Comparison of ENCODE assay signal across 35 cellular contexts in genomic region chr3:54150864-54151467, GRCh38.
"Had no signal": no experiment of that assay in that cellular context is flagged by ENCODE, and none has a peak within 500 bp of the region (broad histone marks: within the 10 kb centered on the region; RNA-seq: fewer than 3 reads in every experiment).

No MANE protein-coding gene starts in this region.

- H3K9me3 ChIP-seq: MG63 had no signal

- H3K4me3 ChIP-seq: MG63 had no signal

- H3K36me3 ChIP-seq: MG63 had no signal

- DNase-seq: MG63, MM.1S, MV-4-11, NCI-H1048, NCI-H1092, NCI-H1092 treated with DMSO at 0.1 percent for 48 hours, NCI-H1105, NCI-H1105 treated with DMSO at 0.1 percent for 48 hours, NCI-H1417, NCI-H1417 treated with DMSO at 0.1 percent for 48 hours, NCI-H1436, NCI-H1436 treated with DMSO at 0.1 percent for 48 hours, NCI-H146, NCI-H1694, NCI-H1694 treated with DMSO at 0.1 percent for 48 hours, NCI-H187, NCI-H187 treated with DMSO at 0.1 percent for 48 hours, NCI-H1930, NCI-H2029, NCI-H2029 treated with DMSO at 0.1 percent for 48 hours, NCI-H2081, NCI-H2081 treated with DMSO at 0.1 percent for 48 hours, NCI-H2107, NCI-H2171, NCI-H2171 treated with DMSO at 0.1 percent for 48 hours, NCI-H2227 treated with DMSO at 0.1 percent for 48 hours, NCI-H226, NCI-H345, NCI-H446, NCI-H446 treated with DMSO at 0.1 percent for 48 hours, NCI-H510A, NCI-H510A treated with DMSO at 0.1 percent for 48 hours, NCI-H524, NCI-H524 treated with DMSO at 0.1 percent for 48 hours, NCI-H526 had no signal

- H3K27me3 ChIP-seq: MG63 had no signal
